Comparison of ENCODE assay signal across 27 cellular contexts in the genomic region with DNA sequence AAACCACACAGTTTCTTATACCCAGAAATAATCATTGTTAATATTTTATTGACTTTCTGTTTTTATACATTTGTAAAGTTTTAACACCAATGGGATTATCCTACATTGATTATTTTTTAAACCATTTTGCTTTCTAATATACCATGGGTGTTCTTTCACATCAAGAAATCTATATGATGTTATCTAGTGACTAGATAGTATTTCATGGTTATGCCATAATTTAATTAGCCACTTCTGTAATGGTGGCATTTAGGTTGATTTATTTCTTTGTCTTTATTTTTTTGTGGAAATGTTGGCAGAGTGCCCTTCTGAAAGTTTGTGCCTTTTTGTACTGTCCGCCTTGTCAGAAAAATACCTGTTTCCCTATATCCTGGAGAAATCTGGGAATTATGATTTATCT.
"Had no signal": no experiment of that assay in that cellular context is flagged by ENCODE, and none has a peak within 500 bp of the region (broad histone marks: within the 10 kb centered on the region; RNA-seq: fewer than 3 reads in every experiment).

No MANE protein-coding gene starts in this region.

- H3K27ac ChIP-seq: ascending aorta, breast epithelium, cardiac muscle cell, colonic mucosa, VCaP had no signal

- FAIRE-seq: frontal cortex had no signal

- H3K36me3 ChIP-seq: ascending aorta, breast epithelium, cardiac muscle cell, colonic mucosa had no signal

- ATAC-seq: esophagus mucosa, WTC11 had no signal

- H3K4me1 ChIP-seq: ascending aorta, breast epithelium, colonic mucosa had no signal

- H3K4me3 ChIP-seq: ascending aorta, breast epithelium, cardiac muscle cell, colonic mucosa had no signal

- H3K9me3 ChIP-seq: ascending aorta, breast epithelium, colonic mucosa had no signal

- DNase-seq: activated CD4-positive, alpha-beta memory T cell treated with anti-CD3 and anti-CD28 coated beads, Interleukin-2, amount 10 ng/mL, durations not matched to agents 7 days and 5 days; activated CD4-positive, alpha-beta T cell treated with anti-CD3 and anti-CD28 coated beads for 1 hour; activated CD4-positive, alpha-beta T cell treated with anti-CD3 and anti-CD28 coated beads for 4 hours; activated CD4-positive, alpha-beta T cell treated with anti-CD3 and anti-CD28 coated beads, Interleukin-2, amount 10 ng/mL, durations not matched to agents 7 days and 5 days; activated CD4-positive, alpha-beta T cell treated with anti-CD3 and anti-CD28 coated beads, Interleukin-2, amount 50 U/mL, for 4 hours; activated CD8-positive, alpha-beta memory T cell treated with anti-CD3 and anti-CD28 coated beads, Interleukin-2, amount 50 U/mL, for 48 hours; activated gamma-delta T cell; activated naive CD4-positive, alpha-beta T cell; activated naive CD4-positive, alpha-beta T cell treated with anti-CD3 and anti-CD28 coated beads, Interleukin-2, amount 10 ng/mL, durations not matched to agents 7 days and 5 days; activated naive CD8-positive, alpha-beta T cell treated with anti-CD3 and anti-CD28 coated beads, Interleukin-2, amount 10 ng/mL, durations not matched to agents 7 days and 5 days; activated T-cell treated with anti-CD3 and anti-CD28 coated beads for 4 hours; activated T-cell treated with anti-CD3 and anti-CD28 coated beads, Interleukin-2, amount 50 U/mL, for 24 hours; activated T-cell treated with anti-CD3 and anti-CD28 coated beads, Interleukin-2, amount 50 U/mL, for 72 hours; central memory CD4-positive, alpha-beta T cell; cerebellar nuclear complex; colonic mucosa; effector CD8-positive, alpha-beta T cell; foreskin fibroblast; head of caudate nucleus; T-helper 2 cell had no signal
